1 cellular context compared by ENCODE assay signal in genomic region chr2:166372046-166372445, GRCh38.
TF ChIP-seq lines count a peak whose summit lies in the region.

No MANE protein-coding gene starts in this region.

TF ChIP-seq in HepG2, 621 proteins besides CTCF, POLR2A, EP300 and RAD21 (continued from another document and continues in another):
- TF ChIP-seq RERE (CRISPR knock-in tag; IDR thresholded peaks at IDR 0.05; ENCODE audit: low read depth) (peak; percentile 68; the same call in 1 of the 2 replicates), DNMT1 (CRISPR knock-in tag; IDR thresholded peaks at IDR 0.05) (no peak), ZSCAN25 (CRISPR knock-in tag; IDR thresholded peaks at IDR 0.05) (no peak), FOXO4 (CRISPR knock-in tag; conservative IDR thresholded peaks at IDR 0.05) (no peak), HIC2 (CRISPR knock-in tag; IDR thresholded peaks at IDR 0.05; ENCODE audit: low read depth) (no peak), ZNF576 (CRISPR knock-in tag; IDR thresholded peaks at IDR 0.05) (no peak), ZNF543 (CRISPR knock-in tag; IDR thresholded peaks at IDR 0.05) (no peak), BORCS8-MEF2B (CRISPR knock-in tag; IDR thresholded peaks at IDR 0.05) (no peak), ZNF280B (CRISPR knock-in tag; IDR thresholded peaks at IDR 0.05; ENCODE audit: borderline replicate concordance) (no peak), ZNF3 (CRISPR knock-in tag; IDR thresholded peaks at IDR 0.05) (no peak), ZBTB33 (CRISPR knock-in tag; IDR thresholded peaks at IDR 0.05) (no peak), ZNF432 (CRISPR knock-in tag; IDR thresholded peaks at IDR 0.05; ENCODE audit: borderline replicate concordance) (no peak), ZNF30 (CRISPR knock-in tag; IDR thresholded peaks at IDR 0.05) (no peak), JDP2 (CRISPR knock-in tag; IDR thresholded peaks at IDR 0.05; ENCODE audit: borderline replicate concordance) (no peak), RFXAP (CRISPR knock-in tag; IDR thresholded peaks at IDR 0.05; ENCODE audit: borderline replicate concordance) (no peak), ZNF275 (CRISPR knock-in tag; IDR thresholded peaks at IDR 0.05; ENCODE audit: borderline replicate concordance) (no peak), ZBTB10 (CRISPR knock-in tag; IDR thresholded peaks at IDR 0.05; ENCODE audit: borderline replicate concordance) (no peak), TOE1 (CRISPR knock-in tag; IDR thresholded peaks at IDR 0.05) (peak; percentile 66; the same call in 1 of the 2 replicates), U2AF1 (optimal IDR thresholded peaks at IDR 0.05; ENCODE audit: low read depth, low read length) (no peak), DPF2 (CRISPR knock-in tag; IDR thresholded peaks at IDR 0.05; ENCODE audit: borderline replicate concordance, low read depth) (peak; percentile 94), CSRNP1 (CRISPR knock-in tag; IDR thresholded peaks at IDR 0.05) (no peak), ZFP91 (CRISPR knock-in tag; IDR thresholded peaks at IDR 0.05; ENCODE audit: borderline replicate concordance) (no peak), ZFP82 (CRISPR knock-in tag; IDR thresholded peaks at IDR 0.05; ENCODE audit: borderline replicate concordance) (0 out of 2 replicates have a peak, but pooled peaks have one; percentile 23), TAF1 (CRISPR knock-in tag; IDR thresholded peaks at IDR 0.05) (no peak), MNT (IDR thresholded peaks at IDR 0.05) (no peak), ZBTB1 (CRISPR knock-in tag; IDR thresholded peaks at IDR 0.05; ENCODE audit: borderline replicate concordance) (no peak), HNF1B (CRISPR knock-in tag; IDR thresholded peaks at IDR 0.05) (no peak), ONECUT2 (CRISPR knock-in tag; IDR thresholded peaks at IDR 0.05) (peak; percentile 54), MEF2D (CRISPR knock-in tag; IDR thresholded peaks at IDR 0.05) (no peak)
